In genomic region chr9:67353961-67354360, GRCh38 we compare ENCODE assay signal across 7 cellular contexts.
A peak's percentile ranks its signal among the peaks of the same experiment; 100 is the strongest.
DNase-seq lines count a peak whose midpoint lies in the region; ATAC-seq and TF ChIP-seq lines count a peak whose summit lies in the region.
"Not testable (repeated sequence)": the region's sequence is repeated elsewhere in the genome, so short reads cannot be mapped to it uniquely, and the experiment has no call there.

No MANE protein-coding gene starts in this region.

- intact Hi-C loops in right cardiac atrium (cut with DNase I); naive thymus-derived CD4-positive, alpha-beta T cell (cut with micrococcal nuclease); aorta (cut with DNase I): not testable (repeated sequence)

- H3K4me3 ChIP-seq in gastroesophageal sphincter; right cardiac atrium (ENCODE audit: low read length); naive thymus-derived CD4-positive, alpha-beta T cell (ENCODE audit: low read length); upper lobe of left lung; aorta (ENCODE audit: low read length in 2 of 2): not testable (repeated sequence)

- TF ChIP-seq EP300 in gastroesophageal sphincter (IDR thresholded peaks at IDR 0.05); upper lobe of left lung (IDR thresholded peaks at IDR 0.05): not testable (repeated sequence)

- H3K36me3 ChIP-seq in gastroesophageal sphincter; naive thymus-derived CD4-positive, alpha-beta T cell (ENCODE audit: control insufficient read depth in 2 of 3, insufficient read depth in 3 of 3, low read length in 3 of 3); upper lobe of left lung; aorta (ENCODE audit: control insufficient read depth in 1 of 2, insufficient read depth in 2 of 2, low read length in 1 of 2): not testable (repeated sequence)

- not testable (repeated sequence) for H3K9me3 ChIP-seq in gastroesophageal sphincter; right cardiac atrium (ENCODE audit: control insufficient read depth, low read length); naive thymus-derived CD4-positive, alpha-beta T cell (ENCODE audit: control insufficient read depth in 2 of 3, low read length in 3 of 3); upper lobe of left lung; aorta (ENCODE audit: control insufficient read depth, low read length)

- not testable (repeated sequence) for DNase-seq in right cardiac atrium; naive thymus-derived CD4-positive, alpha-beta T cell; omental fat pad (ENCODE audit: low spot score); stimulated activated effector memory CD8-positive, alpha-beta T cell treated with anti-CD3 and anti-CD28 coated beads, Interleukin-12 subunit alpha, Interleukin-12 subunit beta, amount 100 ng/mL, for 72 hours (ENCODE audit: low spot score in 2 of 2); upper lobe of left lung; aorta

- H3K27ac Mint-ChIP-seq in naive thymus-derived CD4-positive, alpha-beta T cell; stimulated activated effector memory CD8-positive, alpha-beta T cell treated with anti-CD3 and anti-CD28 coated beads, Interleukin-12 subunit alpha, Interleukin-12 subunit beta, amount 100 ng/mL, for 72 hours: not testable (repeated sequence)

- not testable (repeated sequence) for H3K27ac ChIP-seq in gastroesophageal sphincter; right cardiac atrium (ENCODE audit: low read length); naive thymus-derived CD4-positive, alpha-beta T cell (ENCODE audit: low read depth, low read length); upper lobe of left lung; aorta (ENCODE audit: low read depth in 1 of 2, low read length in 2 of 2)

- H3K4me1 ChIP-seq in gastroesophageal sphincter; right cardiac atrium (ENCODE audit: control insufficient read depth, insufficient read depth, low read length); naive thymus-derived CD4-positive, alpha-beta T cell (ENCODE audit: control insufficient read depth in 2 of 2, insufficient read depth in 2 of 2, low read length in 2 of 2); upper lobe of left lung; aorta (ENCODE audit: control insufficient read depth in 1 of 2, insufficient read depth in 2 of 2, low read length in 2 of 2): not testable (repeated sequence)

- H3K9me3 Mint-ChIP-seq in naive thymus-derived CD4-positive, alpha-beta T cell; stimulated activated effector memory CD8-positive, alpha-beta T cell treated with anti-CD3 and anti-CD28 coated beads, Interleukin-12 subunit alpha, Interleukin-12 subunit beta, amount 100 ng/mL, for 72 hours: not testable (repeated sequence)

- not testable (repeated sequence) for H3K4me1 Mint-ChIP-seq in naive thymus-derived CD4-positive, alpha-beta T cell; stimulated activated effector memory CD8-positive, alpha-beta T cell treated with anti-CD3 and anti-CD28 coated beads, Interleukin-12 subunit alpha, Interleukin-12 subunit beta, amount 100 ng/mL, for 72 hours

- WGBS in gastroesophageal sphincter (ENCODE audit: low coverage in 1 of 2), 2 donors, result no CpG with 5 or more reads among the region's 4 CpGs
- WGBS in right cardiac atrium, result no CpG with 5 or more reads among the region's 4 CpGs
- WGBS in upper lobe of left lung, 2 donors, result no CpG with 5 or more reads among the region's 4 CpGs
- WGBS in aorta, 2 donors, result no CpG with 5 or more reads among the region's 4 CpGs

- ATAC-seq in gastroesophageal sphincter (peak; percentile 16), right cardiac atrium (peak; percentile 39 to 56), omental fat pad (ENCODE audit: low FRiP score) (peak; percentile 41), upper lobe of left lung (ENCODE audit: low FRiP score in 2 of 2) (peak; percentile 43 to 52), aorta (ENCODE audit: low FRiP score) (peak; percentile 56)
- peak; percentile 22 for ATAC-seq in naive thymus-derived CD4-positive, alpha-beta T cell
- ATAC-seq in stimulated activated effector memory CD8-positive, alpha-beta T cell treated with anti-CD3 and anti-CD28 coated beads, Interleukin-12 subunit alpha, Interleukin-12 subunit beta, amount 100 ng/mL, for 72 hours, result peak; percentile 29

- H3K27me3 Mint-ChIP-seq in naive thymus-derived CD4-positive, alpha-beta T cell, result not testable (repeated sequence)

- POLR2A ChIA-PET in naive thymus-derived CD4-positive, alpha-beta T cell (lab: Charles Lee), result not testable (repeated sequence)

- TF ChIP-seq POLR2A in gastroesophageal sphincter (IDR thresholded peaks at IDR 0.05); upper lobe of left lung (IDR thresholded peaks at IDR 0.05): not testable (repeated sequence)

- not testable (repeated sequence) for H3K36me3 Mint-ChIP-seq in naive thymus-derived CD4-positive, alpha-beta T cell; stimulated activated effector memory CD8-positive, alpha-beta T cell treated with anti-CD3 and anti-CD28 coated beads, Interleukin-12 subunit alpha, Interleukin-12 subunit beta, amount 100 ng/mL, for 72 hours

- not testable (repeated sequence) for H3K4me3 Mint-ChIP-seq in naive thymus-derived CD4-positive, alpha-beta T cell; stimulated activated effector memory CD8-positive, alpha-beta T cell treated with anti-CD3 and anti-CD28 coated beads, Interleukin-12 subunit alpha, Interleukin-12 subunit beta, amount 100 ng/mL, for 72 hours

- CTCF ChIA-PET in naive thymus-derived CD4-positive, alpha-beta T cell (lab: Charles Lee), result not testable (repeated sequence)

- H3K27me3 ChIP-seq in gastroesophageal sphincter; right cardiac atrium (ENCODE audit: control insufficient read depth, insufficient read depth); naive thymus-derived CD4-positive, alpha-beta T cell (ENCODE audit: control insufficient read depth in 2 of 2, insufficient read depth in 2 of 2, low read length in 2 of 2); upper lobe of left lung; aorta (ENCODE audit: control insufficient read depth in 1 of 2, insufficient read depth in 2 of 2, low read length in 1 of 2): not testable (repeated sequence)

- TF ChIP-seq CTCF in gastroesophageal sphincter (IDR thresholded peaks at IDR 0.05); omental fat pad (IDR thresholded peaks at IDR 0.05); upper lobe of left lung (IDR thresholded peaks at IDR 0.05): not testable (repeated sequence)
